ENCODE assay signal across 19 cellular contexts in genomic region chrX:34629572-34629971, GRCh38. TPM values are rescaled to one million over a fixed set of nuclear protein-coding genes. Genes with fewer than 3 reads are reported as not detected.
A peak's percentile ranks its signal among the peaks of the same experiment; 100 is the strongest.
DNase-seq lines count a peak whose midpoint lies in the region; ATAC-seq and TF ChIP-seq lines count a peak whose summit lies in the region.
"Had no signal": no experiment of that assay in that cellular context is flagged by ENCODE, and none has a peak within 500 bp of the region (broad histone marks: within the 10 kb centered on the region; RNA-seq: fewer than 3 reads in every experiment).

No MANE protein-coding gene starts in this region.

- H3K4me3 ChIP-seq in AG04449 (ENCODE audit: low read depth, low read length) (no peak overlapping the region), astrocyte of the cerebellum (ENCODE audit: low read depth, low read length) (no peak overlapping the region)
- H3K4me3 ChIP-seq: BLaER1, skin epidermis, vagina had no signal

- CTCF ChIA-PET in AG04449 (lab: Yijun Ruan, JAX), result no interaction called here

- TF ChIP-seq CTCF in AG04449 (IDR thresholded peaks at IDR 0.05; ENCODE audit: insufficient read depth, low read length, missing control alignments) (no peak), astrocyte of the cerebellum (IDR thresholded peaks at IDR 0.05; ENCODE audit: low read depth, low read length, missing control alignments) (no peak), omental fat pad (IDR thresholded peaks at IDR 0.05) (no peak)

- in situ Hi-C loops in astrocyte of the cerebellum (cut with HindIII; ENCODE audit: low sequenced_read_pairs), result no loop called here

- POLR2A ChIA-PET in AG04449 (lab: Yijun Ruan, JAX), result no interaction called here

- ATAC-seq in HG02763 (IDR thresholded peaks at IDR 0.05; ENCODE audit: unreplicated experiment) (no peak), omental fat pad (ENCODE audit: low FRiP score) (no peak), HG02642 (IDR thresholded peaks at IDR 0.05; ENCODE audit: poor library complexity, unreplicated experiment) (no peak)
- ATAC-seq: naive thymus-derived CD8-positive, alpha-beta T cell had no signal

- peak; percentile 14 for DNase-seq in AG04449 (ENCODE audit: low read depth, low spot score)
- DNase-seq in EH (ENCODE audit: low read depth), result peak; percentile 77
- peak; percentile 84 for DNase-seq in astrocyte of the cerebellum (ENCODE audit: low read depth)
- DNase-seq in foreskin melanocyte, result peak; percentile 14
- no peak for DNase-seq in omental fat pad (ENCODE audit: low spot score)
- DNase-seq in RKO (ENCODE audit: low spot score), result no peak
- DNase-seq: activated naive CD4-positive, alpha-beta T cell treated with Interleukin-2 at 50 U/mL for 16 hours; activated T-cell treated with anti-CD3 and anti-CD28 coated beads, Interleukin-2, amount 50 U/mL, for 1 hour; aorta; MM.1S; naive thymus-derived CD8-positive, alpha-beta T cell; NCI-H187; SHP77 treated with DMSO at 0.1 percent for 48 hours; stimulated activated CD4-positive, alpha-beta T cell treated with anti-CD3 and anti-CD28 coated beads, Interleukin-4, amount 100 ng/mL, for 4 hours had no signal

RNA-seq across cellular contexts. Expression of gene TMEM47, which starts 27.5 kb away (rescaled TPM):
- 10 to 100 TPM; 24.4 to 82.0 (median 30.3) TPM for total RNA-seq in omental fat pad
- total RNA-seq: naive thymus-derived CD8-positive, alpha-beta T cell had no signal

Comparison
In these comparisons a context has a peak if more than half of its experiments do, and no peak if none do; other contexts are left out.
1. DNase-seq: peak in AG04449 (single experiment), EH (single experiment), astrocyte of the cerebellum (single experiment) and foreskin melanocyte (single experiment); none in omental fat pad (single experiment) and RKO (single experiment).